In the genomic region with DNA sequence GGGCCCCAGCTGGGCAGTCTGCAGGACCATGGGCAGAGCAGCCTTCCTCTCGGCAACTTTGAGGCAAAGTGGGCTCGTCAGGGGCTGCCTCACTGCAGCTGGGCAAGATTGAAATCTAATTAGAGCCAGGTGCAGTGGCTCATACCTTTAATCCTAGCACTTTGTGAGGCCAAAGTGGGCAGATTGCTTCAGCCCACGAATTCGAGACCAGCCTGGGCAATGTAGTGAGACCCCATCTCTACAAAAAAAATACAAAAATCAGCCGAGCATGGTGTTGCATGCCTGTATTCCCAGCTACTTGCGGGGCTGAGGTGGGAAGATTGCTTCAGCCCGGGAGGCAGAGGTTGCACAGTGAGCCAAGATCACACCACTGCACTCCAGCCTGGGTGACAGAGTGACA, we compare ENCODE assay signal across 34 cellular contexts. TPM values are rescaled to one million over a fixed set of nuclear protein-coding genes. Genes with fewer than 3 reads are reported as not detected.
"Had no signal": no experiment of that assay in that cellular context is flagged by ENCODE, and none has a peak within 500 bp of the region (broad histone marks: within the 10 kb centered on the region; RNA-seq: fewer than 3 reads in every experiment).

No MANE protein-coding gene starts in this region.

- H3K9me3 ChIP-seq: gastrocnemius medialis had no signal

- H3K27me3 ChIP-seq: brain microvascular endothelial cell, foreskin keratinocyte, gastrocnemius medialis had no signal

- FAIRE-seq: astrocyte, colon, TTC549 had no signal

- H3K4me3 Mint-ChIP-seq: activated B cell treated with CpG ODN at 0.5 μM for 24 hours; activated CD8-positive, alpha-beta T cell treated with anti-CD3 and anti-CD28 coated beads for 36 hours; activated naive CD8-positive, alpha-beta T cell; activated T-cell treated with anti-CD3 and anti-CD28 coated beads, Interleukin-2, amount 50 U/mL, for 4 hours; activated T-helper 17 cell treated with anti-CD3 and anti-CD28 coated beads, Interleukin-2, amount 50 U/mL, for 72 hours; effector memory CD8-positive, alpha-beta T cell; T-helper 17 cell; T-helper 2 cell treated with Interferon-gamma antibody and Interleukin-4, amounts not matched to agents 5 μg/mL and 100 μg/mL, for 36 hours had no signal

- H3K36me3 Mint-ChIP-seq: activated naive CD8-positive, alpha-beta T cell had no signal

- ATAC-seq: activated CD4-positive, CD25-positive, alpha-beta regulatory T cell treated with anti-CD3 and anti-CD28 coated beads, Interleukin-2, amount 50 U/mL, for 24 hours; activated CD8-positive, alpha-beta T cell treated with anti-CD3 and anti-CD28 coated beads for 36 hours; activated T-cell treated with anti-CD3 and anti-CD28 coated beads, Interleukin-2, amount 50 U/mL, for 4 hours; activated T-helper 17 cell treated with anti-CD3 and anti-CD28 coated beads, Interleukin-2, amount 50 U/mL, for 72 hours; effector memory CD8-positive, alpha-beta T cell; foreskin keratinocyte; gastrocnemius medialis; heart right ventricle; T-helper 17 cell had no signal

- H3K36me3 ChIP-seq: brain microvascular endothelial cell, esophagus muscularis mucosa, gastrocnemius medialis, heart right ventricle had no signal

- H3K4me1 ChIP-seq: esophagus muscularis mucosa, foreskin keratinocyte, gastrocnemius medialis, heart right ventricle had no signal

- H3K27ac ChIP-seq: brain microvascular endothelial cell, esophagus muscularis mucosa, foreskin keratinocyte, gastrocnemius medialis, heart right ventricle, VCaP had no signal

- H3K4me1 Mint-ChIP-seq: activated B cell treated with CpG ODN at 0.5 μM for 24 hours had no signal

- DNase-seq: activated B cell treated with CpG ODN at 0.5 μM for 24 hours; activated CD4-positive, alpha-beta T cell treated with anti-CD3 and anti-CD28 coated beads for 48 hours; activated CD4-positive, alpha-beta T cell treated with anti-CD3 and anti-CD28 coated beads, Interleukin-2, amount 50 U/mL, for 1 hour; activated CD4-positive, alpha-beta T cell treated with anti-CD3 and anti-CD28 coated beads, Interleukin-2, amount 50 U/mL, for 48 hours; activated CD8-positive, alpha-beta memory T cell treated with anti-CD3 and anti-CD28 coated beads for 24 hours; activated CD8-positive, alpha-beta T cell treated with anti-CD3 and anti-CD28 coated beads for 36 hours; activated effector memory CD4-positive, alpha-beta T cell treated with Interleukin-2 at 50 U/mL for 16 hours; activated gamma-delta T cell treated with Interleukin-2 at 50 U/mL for 16 hours; activated naive CD4-positive, alpha-beta T cell treated with anti-CD3 and anti-CD28 coated beads, Interleukin-2, amount 50 U/mL, for 16 hours; activated naive CD4-positive, alpha-beta T cell treated with Interleukin-2 at 50 U/mL for 16 hours; activated T-cell treated with anti-CD3 and anti-CD28 coated beads, Interleukin-2, amount 50 U/mL, for 4 hours; amniotic stem cell; anterior cingulate cortex; brain microvascular endothelial cell; caudate nucleus; cortex of kidney; dermis blood vessel endothelial cell; effector CD4-positive, alpha-beta T cell; effector memory CD8-positive, alpha-beta T cell; erythroblast; foreskin keratinocyte; gastrocnemius medialis; heart right ventricle; T-helper 1 cell; T-helper 17 cell had no signal

- H3K27ac Mint-ChIP-seq: activated B cell treated with CpG ODN at 0.5 μM for 24 hours; activated CD8-positive, alpha-beta T cell treated with anti-CD3 and anti-CD28 coated beads for 36 hours; activated naive CD8-positive, alpha-beta T cell; activated T-helper 17 cell treated with anti-CD3 and anti-CD28 coated beads, Interleukin-2, amount 50 U/mL, for 72 hours; effector memory CD8-positive, alpha-beta T cell; T-helper 17 cell; T-helper 2 cell treated with Interferon-gamma antibody and Interleukin-4, amounts not matched to agents 5 μg/mL and 100 μg/mL, for 36 hours had no signal

- H3K4me3 ChIP-seq: esophagus muscularis mucosa, gastrocnemius medialis, heart right ventricle had no signal

- H3K9me3 Mint-ChIP-seq: activated B cell treated with CpG ODN at 0.5 μM for 24 hours; activated CD8-positive, alpha-beta T cell treated with anti-CD3 and anti-CD28 coated beads for 36 hours; activated T-cell treated with anti-CD3 and anti-CD28 coated beads, Interleukin-2, amount 50 U/mL, for 4 hours; activated T-helper 17 cell treated with anti-CD3 and anti-CD28 coated beads, Interleukin-2, amount 50 U/mL, for 72 hours; effector memory CD8-positive, alpha-beta T cell; T-helper 2 cell treated with Interferon-gamma antibody and Interleukin-4, amounts not matched to agents 5 μg/mL and 100 μg/mL, for 36 hours had no signal

RNA-seq across cellular contexts. Expression of a gene that starts 34.2 kb away (rescaled TPM):
- total RNA-seq: dermis blood vessel endothelial cell, gastrocnemius medialis had no signal
